ENCODE assay signal across 10 cellular contexts in genomic region chr20:54479138-54479906, GRCh38. TPM values are rescaled to one million over a fixed set of nuclear protein-coding genes. Genes with fewer than 3 reads are reported as not detected.
A peak's percentile ranks its signal among the peaks of the same experiment; 100 is the strongest.
DNase-seq lines count a peak whose midpoint lies in the region; ATAC-seq, FAIRE-seq and TF ChIP-seq lines count a peak whose summit lies in the region.
"Had no signal": no experiment of that assay in that cellular context is flagged by ENCODE, and none has a peak within 500 bp of the region (broad histone marks: within the 10 kb centered on the region; RNA-seq: fewer than 3 reads in every experiment).

No MANE protein-coding gene starts in this region.

- H3K4me3 ChIP-seq in HUES48 (ENCODE audit: low read depth, low read length) (no peak overlapping the region), body of pancreas (no peak overlapping the region), trophoblast cell (ENCODE audit: low read depth, low read length) (no peak overlapping the region), pancreas (no peak overlapping the region)
- H3K4me3 ChIP-seq: Peyer's patch had no signal

- intact Hi-C loops in body of pancreas (cut with DNase I) = no loop called here
- intact Hi-C loops in pancreas (cut with DNase I) = no loop called here

- TF ChIP-seq POLR2A in body of pancreas (IDR thresholded peaks at IDR 0.05) = no peak

- no peak overlapping the region for H4K12ac ChIP-seq in trophoblast cell (ENCODE audit: low read depth, low read length)

- H4K8ac ChIP-seq in trophoblast cell (ENCODE audit: low read depth, low read length) = no peak overlapping the region

- H3K36me3 ChIP-seq in HUES48 (ENCODE audit: control insufficient read depth, insufficient read depth, low read length) = no peaks in the 10 kb centered on the region
- no peaks in the 10 kb centered on the region for H3K36me3 ChIP-seq in body of pancreas (replicated peaks in 1 of 2; ENCODE audit: insufficient read depth in 1 of 2, low read depth in 2 of 2)
- no peaks in the 10 kb centered on the region for H3K36me3 ChIP-seq in trophoblast cell (ENCODE audit: control insufficient read depth in 1 of 2, insufficient read depth in 2 of 2, low read length in 2 of 2)
- H3K36me3 ChIP-seq in pancreas = no peaks in the 10 kb centered on the region
- H3K36me3 ChIP-seq: Peyer's patch had no signal

- DNase-seq in SIG-M5 treated with dmso at 0.1 percent for 504 hours (lab: John Stamatoyannopoulos, UW; ENCODE audit: unreplicated experiment) (peak; percentile 86), SIG-M5 (lab: John Stamatoyannopoulos, UW) (no peak), body of pancreas (no peak), trophoblast cell (peak; percentile 28 to 70), pancreas (no peak), frontal cortex (ENCODE audit: low spot score in 2 of 2) (no peak), Ammon's horn (ENCODE audit: low spot score) (no peak)
- DNase-seq: activated CD8-positive, alpha-beta T cell treated with anti-CD3 and anti-CD28 coated beads, Interleukin-2, amount 10 ng/mL, durations not matched to agents 7 days and 5 days; Peyer's patch had no signal

- H3K27me3 ChIP-seq in HUES48 (ENCODE audit: control insufficient read depth, insufficient read depth, low read length) (peaks cover 36% of the 10 kb centered on the region), body of pancreas (peaks cover 0 to 26% of the 10 kb centered on the region in 2 donors), trophoblast cell (ENCODE audit: insufficient read depth, low read length) (no peaks in the 10 kb centered on the region), pancreas (peaks cover 0 to 42% (median 11%) of the 10 kb centered on the region in 4 donors)
- H3K27me3 ChIP-seq: Peyer's patch had no signal

- peak overlapping the region; percentile 4 for H2BK120ac ChIP-seq in trophoblast cell (ENCODE audit: insufficient read depth, low read length, poor library complexity)

- H3K9ac ChIP-seq in HUES48 (ENCODE audit: low read depth, low read length) = no peak overlapping the region
- H3K9ac ChIP-seq in trophoblast cell (ENCODE audit: low read length) = no peak overlapping the region

- peak overlapping the region; percentile 6 for H3K4me2 ChIP-seq in trophoblast cell (ENCODE audit: low read length)

- H3K9me3 ChIP-seq in HUES48 (ENCODE audit: control insufficient read depth, insufficient read depth, low read length) (no peaks in the 10 kb centered on the region), body of pancreas (no peaks in the 10 kb centered on the region), trophoblast cell (ENCODE audit: insufficient read depth, low read depth, low read length) (no peaks in the 10 kb centered on the region), pancreas (no peaks in the 10 kb centered on the region)
- H3K9me3 ChIP-seq: Peyer's patch had no signal

- H2AFZ ChIP-seq in trophoblast cell (ENCODE audit: insufficient read depth, low read length, poor library complexity) = no peak overlapping the region

- H3K79me2 ChIP-seq in trophoblast cell (ENCODE audit: control insufficient read depth, insufficient read depth, low read length, poor library complexity) = peaks cover 4% of the 10 kb centered on the region

- no peak overlapping the region for H3K18ac ChIP-seq in trophoblast cell (ENCODE audit: low read length)

- no peak overlapping the region for H2BK12ac ChIP-seq in trophoblast cell (ENCODE audit: low read length)

- no peak overlapping the region for H4K91ac ChIP-seq in trophoblast cell (ENCODE audit: low read depth, low read length)

- no peak for FAIRE-seq in pancreas (lab: Jason Lieb, UNC)
- no peak for FAIRE-seq in frontal cortex (lab: Jason Lieb, UNC)

- peak overlapping the region; percentile 2 for H2BK5ac ChIP-seq in trophoblast cell (ENCODE audit: low read depth, low read length, poor library complexity)

- H2AK5ac ChIP-seq in trophoblast cell (ENCODE audit: low read length) = no peak overlapping the region

- peak in 5 of 7 experiments; percentile 7 to 23 (median 18) for TF ChIP-seq CTCF in body of pancreas (IDR thresholded peaks at IDR 0.05)
- no peak for TF ChIP-seq CTCF in pancreas (IDR thresholded peaks at IDR 0.05)

- H3K4ac ChIP-seq in trophoblast cell (ENCODE audit: low read depth, low read length) = no peak overlapping the region

- no peak overlapping the region for H3K14ac ChIP-seq in trophoblast cell (ENCODE audit: low read length)

- H3K27ac ChIP-seq in HUES48 (ENCODE audit: low read depth, low read length) = peak overlapping the region; percentile 15
- H3K27ac ChIP-seq in body of pancreas = no peak overlapping the region
- peak overlapping the region; percentile 58 for H3K27ac ChIP-seq in trophoblast cell (ENCODE audit: low read depth, low read length)
- H3K27ac ChIP-seq in pancreas = no peak overlapping the region
- H3K27ac ChIP-seq: Peyer's patch had no signal

- H3K4me1 ChIP-seq in HUES48 (ENCODE audit: control insufficient read depth, insufficient read depth, low read length) (peaks cover 30% of the 10 kb centered on the region), body of pancreas (peaks cover 16% of the 10 kb centered on the region), trophoblast cell (ENCODE audit: control insufficient read depth in 1 of 2, insufficient read depth in 2 of 2, low read length in 2 of 2) (peaks cover 5% of the 10 kb centered on the region in 2 experiments), pancreas (peaks cover 0 to 4% (median 0%) of the 10 kb centered on the region in 3 donors)
- H3K4me1 ChIP-seq: Peyer's patch had no signal

- no peak for ATAC-seq in body of pancreas
- ATAC-seq in pancreas = no peak
- ATAC-seq: activated CD8-positive, alpha-beta T cell treated with anti-CD3 and anti-CD28 coated beads, Interleukin-2, amount 10 ng/mL, durations not matched to agents 7 days and 5 days had no signal

- no peak overlapping the region for H3K23ac ChIP-seq in trophoblast cell (ENCODE audit: low read length)

- H3K79me1 ChIP-seq in trophoblast cell (ENCODE audit: low read length) = no peaks in the 10 kb centered on the region

- WGBS in body of pancreas, 2 donors = 25 to 32% methylated on average over 9 of the region's 9 CpGs
- WGBS in trophoblast cell (ENCODE audit: extremely low coverage, insufficient coverage, insufficient read length) = no CpG with 5 or more reads among the region's 9 CpGs
- 28 to 30% methylated on average over 9 of the region's 9 CpGs for WGBS in pancreas, 2 donors

RNA-seq across cellular contexts. Expression of gene DOK5, which starts 3.9 kb away (rescaled TPM):
- total RNA-seq in body of pancreas (1 to 10 TPM in 1 of 2 donors, not detected in 1; 1.3 TPM), pancreas (1 to 10 TPM in 2 of 6 donors, under 1 TPM in 4; 0.24 to 1.2 (median 0.73) TPM), frontal cortex (236 TPM)
- polyA plus RNA-seq in trophoblast cell (2013) = 26.2 and 28.9 TPM in 2 replicates
- under 1 TPM; 0.38 to 0.46 TPM for polyA plus RNA-seq in pancreas
- total RNA-seq: activated CD8-positive, alpha-beta T cell treated with anti-CD3 and anti-CD28 coated beads, Interleukin-2, amount 10 ng/mL, durations not matched to agents 7 days and 5 days had no signal

Comparison
In these comparisons a context has a peak if more than half of its experiments do, and no peak if none do; other contexts are left out.
1. DNase-seq: peak in SIG-M5 treated with dmso at 0.1 percent for 504 hours (single experiment) and trophoblast cell (2 of 2); none in SIG-M5 (single experiment), body of pancreas (0 of 4), pancreas (0 of 6), frontal cortex (0 of 2) and Ammon's horn (single experiment).
2. H3K27ac ChIP-seq: peak in HUES48 (single experiment) and trophoblast cell (single experiment); none in body of pancreas (0 of 4) and pancreas (0 of 4).
3. CTCF ChIP-seq: peak in body of pancreas (5 of 7); none in pancreas (0 of 4).
4. RNA of gene DOK5, which starts 3.9 kb away (total RNA-seq): 236 TPM in frontal cortex (single experiment); 1.3 TPM in body of pancreas and 0.24 to 1.2 TPM in pancreas; every median in the first group is over 100 times any median in the second.